Comparison of ENCODE assay signal across 8 cellular contexts in genomic region chr17:45277216-45277849, GRCh38. TPM values are rescaled to one million over a fixed set of nuclear protein-coding genes. Genes with fewer than 3 reads are reported as not detected.
A peak's percentile ranks its signal among the peaks of the same experiment; 100 is the strongest.
DNase-seq lines count a peak whose midpoint lies in the region; ATAC-seq and TF ChIP-seq lines count a peak whose summit lies in the region.

No MANE protein-coding gene starts in this region.

- no peak overlapping the region for H3K4me3 Mint-ChIP-seq in activated naive CD8-positive, alpha-beta T cell treated with anti-CD3 and anti-CD28 coated beads for 36 hours

- H2AFZ ChIP-seq in SU-DHL-6 (ENCODE audit: low read depth, low read length, severe bottlenecking) = no peak overlapping the region

- no peaks in the 10 kb centered on the region for H3K27me3 Mint-ChIP-seq in activated naive CD8-positive, alpha-beta T cell treated with anti-CD3 and anti-CD28 coated beads for 36 hours

- H3K9me3 Mint-ChIP-seq in activated naive CD8-positive, alpha-beta T cell treated with anti-CD3 and anti-CD28 coated beads for 36 hours = no peaks in the 10 kb centered on the region

- 18 to 24% methylated on average over 16 of the region's 16 CpGs for WGBS in tibial nerve, 2 donors

- no peaks in the 10 kb centered on the region for H3K36me3 ChIP-seq in SU-DHL-6 (ENCODE audit: low read length)
- peaks cover 0 to 46% (median 9%) of the 10 kb centered on the region in 3 donors for H3K36me3 ChIP-seq in tibial nerve

- H3K9me2 ChIP-seq in SU-DHL-6 (replicated peaks; ENCODE audit: insufficient read depth, low read length) = no peaks in the 10 kb centered on the region

- H3K27ac ChIP-seq in SU-DHL-6 (ENCODE audit: low read depth, low read length) = no peak overlapping the region
- peak overlapping the region; percentile 50 to 70 (median 66) for H3K27ac ChIP-seq in tibial nerve

- H3K4me1 ChIP-seq in tibial nerve = peaks cover 0 to 43% (median 12%) of the 10 kb centered on the region in 4 donors

- peaks cover 9% of the 10 kb centered on the region for H3F3A ChIP-seq in SU-DHL-6 (ENCODE audit: insufficient read depth)

- H3K4me2 ChIP-seq in SU-DHL-6 (ENCODE audit: low read depth, low read length, poor library complexity, severe bottlenecking) = no peak overlapping the region

- peak in 1 of 2 donors; percentile 71 for TF ChIP-seq EP300 in tibial nerve (IDR thresholded peaks at IDR 0.05)

- intact Hi-C loops in Right ventricle myocardium inferior (cut with DNase I) (loop anchor here (1.0 to 5.0 kb wide), 3 partner anchors 39 to 108 kb away; partner anchors contain the start of genes FMNL1 and MAP3K14), posterior cingulate gyrus (cut with DNase I) (loop anchor here (1.0 kb wide), 2 partner anchors 40 to 108 kb away; partner anchors contain the start of gene MAP3K14)

- no peaks in the 10 kb centered on the region for H3K79me2 ChIP-seq in SU-DHL-6 (ENCODE audit: insufficient read depth, low read length)

- no peak for TF ChIP-seq POLR2A in tibial nerve (IDR thresholded peaks at IDR 0.05)

- ATAC-seq in Right ventricle myocardium inferior (peak; percentile 71), HG02588 (IDR thresholded peaks at IDR 0.05; ENCODE audit: unreplicated experiment) (no peak)

- H3K9me3 ChIP-seq in SU-DHL-6 (ENCODE audit: insufficient read depth, low read length) (no peaks in the 10 kb centered on the region), tibial nerve (no peaks in the 10 kb centered on the region)

- peak; percentile 88 for DNase-seq in GM12864 (ENCODE audit: low read depth)
- DNase-seq in NCI-H1436 treated with DMSO at 0.1 percent for 48 hours (lab: John Stamatoyannopoulos, UW) = peak; percentile 86
- DNase-seq in activated naive CD8-positive, alpha-beta T cell treated with anti-CD3 and anti-CD28 coated beads for 36 hours = peak; percentile 84
- peak; percentile 98 for DNase-seq in Right ventricle myocardium inferior (ENCODE audit: missing footprints)
- DNase-seq in posterior cingulate gyrus = peak; percentile 74 to 98 (median 90)
- DNase-seq in tibial nerve (ENCODE audit: low spot score in 2 of 2) = peak; percentile 92 to 98

- H3K36me3 Mint-ChIP-seq in activated naive CD8-positive, alpha-beta T cell treated with anti-CD3 and anti-CD28 coated beads for 36 hours = peaks cover 1% of the 10 kb centered on the region

- H3K9ac ChIP-seq in SU-DHL-6 (ENCODE audit: low read length) = no peak overlapping the region

- peaks cover 6% of the 10 kb centered on the region for H3K4me1 Mint-ChIP-seq in activated naive CD8-positive, alpha-beta T cell treated with anti-CD3 and anti-CD28 coated beads for 36 hours

- H3K27me3 ChIP-seq in SU-DHL-6 (ENCODE audit: low read length) (no peaks in the 10 kb centered on the region), tibial nerve (no peaks in the 10 kb centered on the region)

- H3K4me3 ChIP-seq in GM12864 (ENCODE audit: low read depth, low read length) (no peak overlapping the region), SU-DHL-6 (ENCODE audit: insufficient read depth, low read length, poor library complexity, severe bottlenecking) (no peak overlapping the region), tibial nerve (no peak overlapping the region)

- H4K20me1 ChIP-seq in SU-DHL-6 (ENCODE audit: low read depth, low read length) = no peaks in the 10 kb centered on the region

- TF ChIP-seq CTCF in GM12864 (IDR thresholded peaks at IDR 0.05; ENCODE audit: low read depth, low read length, missing control alignments) (peak; percentile 79), SU-DHL-6 (IDR thresholded peaks at IDR 0.05; ENCODE audit: insufficient read depth, low read length, poor library complexity, severe bottlenecking) (peak; percentile 78), tibial nerve (IDR thresholded peaks at IDR 0.05) (peak; percentile 75 to 93 (median 85))

- peak overlapping the region; percentile 27 for H3K27ac Mint-ChIP-seq in activated naive CD8-positive, alpha-beta T cell treated with anti-CD3 and anti-CD28 coated beads for 36 hours

RNA-seq across cellular contexts. Expression of gene SPATA32, which starts 15.4 kb away (rescaled TPM):
- under 1 TPM; 0.62 to 0.68 TPM for total RNA-seq in activated naive CD8-positive, alpha-beta T cell treated with anti-CD3 and anti-CD28 coated beads for 36 hours
- total RNA-seq in Right ventricle myocardium inferior (not detected), tibial nerve (not detected)

RNA-seq across cellular contexts. Expression of gene MAP3K14, which starts 39.5 kb away (rescaled TPM):
- total RNA-seq in activated naive CD8-positive, alpha-beta T cell treated with anti-CD3 and anti-CD28 coated beads for 36 hours = 10 to 100 TPM; 27.1 to 28.3 TPM
- total RNA-seq in Right ventricle myocardium inferior (14.4 TPM), tibial nerve (10 to 100 TPM in 3 of 4 donors, 1 to 10 TPM in 1; 9.6 to 15.6 (median 13.3) TPM)

RNA-seq across cellular contexts. Expression of gene FMNL1, which starts 55.6 kb away (rescaled TPM):
- total RNA-seq in activated naive CD8-positive, alpha-beta T cell treated with anti-CD3 and anti-CD28 coated beads for 36 hours = 100 to 1,000 TPM; 215 to 219 TPM
- total RNA-seq in Right ventricle myocardium inferior (13.7 TPM), tibial nerve (10 to 100 TPM; 19.2 to 42.9 (median 24.6) TPM)

Comparison
In these comparisons a context has a peak if more than half of its experiments do, and no peak if none do; other contexts are left out.
1. RNA of gene FMNL1, which starts 55.6 kb away (total RNA-seq): 215 to 219 TPM in activated naive CD8-positive, alpha-beta T cell treated with anti-CD3 and anti-CD28 coated beads for 36 hours; 19.2 to 42.9 TPM in tibial nerve and 13.7 TPM in Right ventricle myocardium inferior (single experiment); every median in the first group is over 4 times any median in the second.
2. Peak in every context shown above with its lines, with median percentiles within 50 percentile points of each other: DNase-seq and CTCF ChIP-seq.